Comparison of ENCODE assay signal across 9 cellular contexts in the genomic region with DNA sequence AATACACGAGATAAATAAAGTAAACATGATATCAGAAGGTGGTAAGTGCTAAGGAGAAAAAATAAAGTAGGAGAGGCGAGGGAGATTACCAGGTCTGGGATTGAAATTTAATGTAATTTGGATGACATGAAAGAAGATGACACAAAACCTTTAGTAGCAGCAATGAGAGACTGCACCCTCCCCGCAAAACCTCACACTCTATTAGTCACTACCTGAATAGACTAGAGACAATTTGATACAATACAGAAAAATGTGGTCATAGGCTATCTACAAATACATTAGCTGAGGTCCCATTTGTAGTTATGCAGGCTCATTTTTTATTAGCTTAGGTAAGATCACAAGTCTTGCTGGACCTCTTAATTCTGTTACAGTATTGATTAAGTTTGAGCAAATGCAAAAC.
"Had no signal": no experiment of that assay in that cellular context is flagged by ENCODE, and none has a peak within 500 bp of the region (broad histone marks: within the 10 kb centered on the region; RNA-seq: fewer than 3 reads in every experiment).

No MANE protein-coding gene starts in this region.

- H3K27ac ChIP-seq: GM23248 had no signal

- H2AFZ ChIP-seq: GM23248 had no signal

- FAIRE-seq: HepG2 had no signal

- H3K4me1 ChIP-seq: HAP-1 had no signal

- H3K36me3 ChIP-seq: HAP-1 had no signal

- H3K36me3 Mint-ChIP-seq: IgD-negative memory B cell had no signal

- H3K4me3 Mint-ChIP-seq: HFFc6, IgD-negative memory B cell had no signal

- DNase-seq: GM23248, GOT3, H7, HFFc6, KBM-7 had no signal

- H3K4me3 ChIP-seq: GM23248, HAP-1 had no signal

- H3K9me3 Mint-ChIP-seq: IgD-negative memory B cell had no signal

- ATAC-seq: HCT116, HepG2 had no signal

- H3K27ac Mint-ChIP-seq: HFFc6, IgD-negative memory B cell had no signal

- H3K4me1 Mint-ChIP-seq: IgD-negative memory B cell had no signal

- H3K9ac ChIP-seq: GM23248 had no signal

- H3K9me3 ChIP-seq: HAP-1 had no signal
